ENCODE assay signal across 9 cellular contexts in genomic region chr1:201184734-201185453, GRCh38. TPM values are rescaled to one million over a fixed set of nuclear protein-coding genes. Genes with fewer than 3 reads are reported as not detected.
DNase-seq lines count a peak whose midpoint lies in the region; ATAC-seq and TF ChIP-seq lines count a peak whose summit lies in the region.
"Had no signal": no experiment of that assay in that cellular context is flagged by ENCODE, and none has a peak within 500 bp of the region (broad histone marks: within the 10 kb centered on the region; RNA-seq: fewer than 3 reads in every experiment).

No MANE protein-coding gene starts in this region.

- H3K9ac ChIP-seq in liver (ENCODE audit: low read depth in 1 of 2, low read length in 2 of 2), result no peak overlapping the region

- no peak overlapping the region for H3K27ac ChIP-seq in liver (ENCODE audit: low read depth in 1 of 2, low read length in 2 of 2)

- TF ChIP-seq CTCF in activated CD8-positive, alpha-beta T cell treated with anti-CD3 and anti-CD28 coated beads for 36 hours (IDR thresholded peaks at IDR 0.05), result no peak
- TF ChIP-seq CTCF in chondrocyte (IDR thresholded peaks at IDR 0.05) (peak; percentile 76), liver (IDR thresholded peaks at IDR 0.05; ENCODE audit: low read depth, low read length, missing input control) (peak; percentile 79)

- no peaks in the 10 kb centered on the region for H3K4me1 Mint-ChIP-seq in activated CD8-positive, alpha-beta T cell treated with anti-CD3 and anti-CD28 coated beads for 36 hours (ENCODE audit: low read depth)
- H3K4me1 Mint-ChIP-seq in activated CD8-positive, alpha-beta T cell treated with anti-CD3 and anti-CD28 coated beads, Interleukin-2, amount 10 ng/mL, durations not matched to agents 7 days and 5 days (ENCODE audit: low read depth), result no peaks in the 10 kb centered on the region
- H3K4me1 Mint-ChIP-seq in chondrocyte (ENCODE audit: low read depth), result peaks cover 12% of the 10 kb centered on the region

- peaks cover 0 to 2% (median 0%) of the 10 kb centered on the region in 4 donors for H3K4me1 ChIP-seq in liver (ENCODE audit: control insufficient read depth in 4 of 4, insufficient read depth in 4 of 4, low read length in 3 of 4)

- no peaks in the 10 kb centered on the region for H3K27me3 ChIP-seq in liver (ENCODE audit: control insufficient read depth in 4 of 4, insufficient read depth in 4 of 4, low read length in 3 of 4)

- CTCF ChIA-PET in activated CD8-positive, alpha-beta T cell treated with anti-CD3 and anti-CD28 coated beads for 36 hours (lab: Charles Lee), result no interaction called here
- CTCF ChIA-PET in activated CD8-positive, alpha-beta T cell treated with anti-CD3 and anti-CD28 coated beads, Interleukin-2, amount 10 ng/mL, durations not matched to agents 7 days and 5 days (lab: Charles Lee), result interaction anchor here (0.7 to 1.5 kb wide), 2 partner anchors 14 to 31 kb away, joined by 3 to 4 read pairs; partner anchors contain the start of gene TMEM9

- TF ChIP-seq RAD21 in liver (IDR thresholded peaks at IDR 0.05), result peak; percentile 90 to 91

- no peak overlapping the region for H3K4me3 ChIP-seq in liver (ENCODE audit: low read depth in 1 of 3, low read length in 3 of 3)

- POLR2A ChIA-PET in activated CD8-positive, alpha-beta T cell treated with anti-CD3 and anti-CD28 coated beads for 36 hours (lab: Charles Lee), result no interaction called here
- POLR2A ChIA-PET in activated CD8-positive, alpha-beta T cell treated with anti-CD3 and anti-CD28 coated beads, Interleukin-2, amount 10 ng/mL, durations not matched to agents 7 days and 5 days (lab: Charles Lee), result no interaction called here

- no peaks in the 10 kb centered on the region for H3K9me3 Mint-ChIP-seq in activated CD8-positive, alpha-beta T cell treated with anti-CD3 and anti-CD28 coated beads for 36 hours
- no peaks in the 10 kb centered on the region for H3K9me3 Mint-ChIP-seq in activated CD8-positive, alpha-beta T cell treated with anti-CD3 and anti-CD28 coated beads, Interleukin-2, amount 10 ng/mL, durations not matched to agents 7 days and 5 days (ENCODE audit: insufficient read depth)
- H3K9me3 Mint-ChIP-seq in chondrocyte (ENCODE audit: low read depth), result no peaks in the 10 kb centered on the region

- no peak overlapping the region for H3K4me3 Mint-ChIP-seq in activated CD8-positive, alpha-beta T cell treated with anti-CD3 and anti-CD28 coated beads for 36 hours
- H3K4me3 Mint-ChIP-seq in activated CD8-positive, alpha-beta T cell treated with anti-CD3 and anti-CD28 coated beads, Interleukin-2, amount 10 ng/mL, durations not matched to agents 7 days and 5 days, result no peak overlapping the region
- no peak overlapping the region for H3K4me3 Mint-ChIP-seq in chondrocyte (ENCODE audit: unreplicated experiment)
- H3K4me3 Mint-ChIP-seq: activated naive CD8-positive, alpha-beta T cell had no signal

- DNase-seq in activated CD8-positive, alpha-beta T cell treated with anti-CD3 and anti-CD28 coated beads for 36 hours, result no peak
- no peak for DNase-seq in activated CD8-positive, alpha-beta T cell treated with anti-CD3 and anti-CD28 coated beads, Interleukin-2, amount 10 ng/mL, durations not matched to agents 7 days and 5 days
- DNase-seq in NCI-H526 (lab: John Stamatoyannopoulos, UW) (peak; percentile 2 to 48), chondrocyte (ENCODE audit: low spot score) (no peak)

- WGBS in liver, result 29% methylated on average over 9 of the region's 9 CpGs

- H3K36me3 Mint-ChIP-seq in activated CD8-positive, alpha-beta T cell treated with anti-CD3 and anti-CD28 coated beads for 36 hours (ENCODE audit: low read depth), result no peaks in the 10 kb centered on the region
- no peaks in the 10 kb centered on the region for H3K36me3 Mint-ChIP-seq in activated CD8-positive, alpha-beta T cell treated with anti-CD3 and anti-CD28 coated beads, Interleukin-2, amount 10 ng/mL, durations not matched to agents 7 days and 5 days (ENCODE audit: low read depth)
- H3K36me3 Mint-ChIP-seq in chondrocyte (ENCODE audit: low read depth), result no peaks in the 10 kb centered on the region
- H3K36me3 Mint-ChIP-seq: activated naive CD8-positive, alpha-beta T cell had no signal

- peak; percentile 34 for ATAC-seq in activated CD8-positive, alpha-beta T cell treated with anti-CD3 and anti-CD28 coated beads for 36 hours
- no peak for ATAC-seq in activated CD8-positive, alpha-beta T cell treated with anti-CD3 and anti-CD28 coated beads, Interleukin-2, amount 10 ng/mL, durations not matched to agents 7 days and 5 days
- ATAC-seq in GM21619 (IDR thresholded peaks at IDR 0.05; ENCODE audit: unreplicated experiment) (no peak), GM21447 (IDR thresholded peaks at IDR 0.05; ENCODE audit: unreplicated experiment) (no peak), HG02981 (IDR thresholded peaks at IDR 0.05; ENCODE audit: unreplicated experiment) (no peak)

- H3K27ac Mint-ChIP-seq in activated CD8-positive, alpha-beta T cell treated with anti-CD3 and anti-CD28 coated beads for 36 hours, result no peak overlapping the region
- no peak overlapping the region for H3K27ac Mint-ChIP-seq in activated CD8-positive, alpha-beta T cell treated with anti-CD3 and anti-CD28 coated beads, Interleukin-2, amount 10 ng/mL, durations not matched to agents 7 days and 5 days
- peak overlapping the region; percentile 66 for H3K27ac Mint-ChIP-seq in chondrocyte (ENCODE audit: unreplicated experiment)
- H3K27ac Mint-ChIP-seq: activated naive CD8-positive, alpha-beta T cell had no signal

- peaks cover 22% of the 10 kb centered on the region for H3K27me3 Mint-ChIP-seq in activated CD8-positive, alpha-beta T cell treated with anti-CD3 and anti-CD28 coated beads for 36 hours
- H3K27me3 Mint-ChIP-seq in activated CD8-positive, alpha-beta T cell treated with anti-CD3 and anti-CD28 coated beads, Interleukin-2, amount 10 ng/mL, durations not matched to agents 7 days and 5 days (ENCODE audit: low read depth), result peaks cover 36% of the 10 kb centered on the region
- peaks cover 10% of the 10 kb centered on the region for H3K27me3 Mint-ChIP-seq in chondrocyte (ENCODE audit: low read depth)

- H3K36me3 ChIP-seq in liver (ENCODE audit: control insufficient read depth in 4 of 4, insufficient read depth in 3 of 4, low read depth in 1 of 4, low read length in 3 of 4), result no peaks in the 10 kb centered on the region

- no peaks in the 10 kb centered on the region for H3K9me3 ChIP-seq in liver (ENCODE audit: control insufficient read depth in 4 of 4, low read length in 3 of 4)

- intact Hi-C loops in activated CD8-positive, alpha-beta T cell treated with anti-CD3 and anti-CD28 coated beads for 36 hours (cut with micrococcal nuclease), result no loop called here

TF ChIP-seq in liver, 16 proteins besides CTCF, POLR2A, EP300 and RAD21:
- TF ChIP-seq HNF4A (conservative IDR thresholded peaks at IDR 0.05) (peak in 1 of 2 donors; percentile 21), RXRA (IDR thresholded peaks at IDR 0.05) (peak; percentile 54 to 59), YY1 (IDR thresholded peaks at IDR 0.05) (no peak), EGR1 (IDR thresholded peaks at IDR 0.05; ENCODE audit: low read depth in 2 of 2) (no peak), REST (IDR thresholded peaks at IDR 0.05) (no peak), SP1 (IDR thresholded peaks at IDR 0.05) (peak; percentile 43), TAF1 (conservative IDR thresholded peaks at IDR 0.05) (no peak), MAX (IDR thresholded peaks at IDR 0.05) (no peak), HNF4G (IDR thresholded peaks at IDR 0.05) (no peak)

RNA-seq across cellular contexts. Expression of gene IGFN1, which starts 5.7 kb away (rescaled TPM):
- total RNA-seq in activated CD8-positive, alpha-beta T cell treated with anti-CD3 and anti-CD28 coated beads for 36 hours, result not detected
- total RNA-seq in activated CD8-positive, alpha-beta T cell treated with anti-CD3 and anti-CD28 coated beads, Interleukin-2, amount 10 ng/mL, durations not matched to agents 7 days and 5 days, result not detected
- 0.24 to 1.9 TPM (median 1.6 TPM) in 3 replicates for total RNA-seq in chondrocyte
- under 1 TPM; 0.08 to 0.14 TPM for total RNA-seq in liver
- under 1 TPM in 1 of 2 donors, not detected in 1; 0.03 TPM for polyA plus RNA-seq in liver

RNA-seq across cellular contexts. Expression of gene TMEM9, which starts 30.6 kb away (rescaled TPM):
- total RNA-seq in activated CD8-positive, alpha-beta T cell treated with anti-CD3 and anti-CD28 coated beads for 36 hours, result 10 to 100 TPM; 28.7 to 30.6 TPM
- 10 to 100 TPM; 13.6 to 18.9 TPM for total RNA-seq in activated CD8-positive, alpha-beta T cell treated with anti-CD3 and anti-CD28 coated beads, Interleukin-2, amount 10 ng/mL, durations not matched to agents 7 days and 5 days
- total RNA-seq in chondrocyte (56.9 to 57.3 TPM (median 57.2 TPM) in 3 replicates), liver (10 to 100 TPM; 30.5 to 59.5 TPM)
- polyA plus RNA-seq in liver, result 10 to 100 TPM; 45.0 to 53.0 TPM

RNA-seq across cellular contexts. Expression of gene ASCL5, which starts 57.9 kb away (rescaled TPM):
- total RNA-seq in activated CD8-positive, alpha-beta T cell treated with anti-CD3 and anti-CD28 coated beads for 36 hours, result under 1 TPM; 0.29 to 0.36 TPM
- total RNA-seq in activated CD8-positive, alpha-beta T cell treated with anti-CD3 and anti-CD28 coated beads, Interleukin-2, amount 10 ng/mL, durations not matched to agents 7 days and 5 days, result not detected
- total RNA-seq in chondrocyte (0.19 TPM in 1 of 3 replicates, not detected in the others), liver (not detected)
- polyA plus RNA-seq in liver, result not detected

Comparison
In these comparisons a context has a peak if more than half of its experiments do, and no peak if none do; other contexts are left out.
1. DNase-seq: peak in NCI-H526 (2 of 2); none in activated CD8-positive, alpha-beta T cell treated with anti-CD3 and anti-CD28 coated beads for 36 hours (single experiment), activated CD8-positive, alpha-beta T cell treated with anti-CD3 and anti-CD28 coated beads, Interleukin-2, amount 10 ng/mL, durations not matched to agents 7 days and 5 days (single experiment) and chondrocyte (single experiment).